8 cellular contexts compared by ENCODE assay signal in the genomic region with DNA sequence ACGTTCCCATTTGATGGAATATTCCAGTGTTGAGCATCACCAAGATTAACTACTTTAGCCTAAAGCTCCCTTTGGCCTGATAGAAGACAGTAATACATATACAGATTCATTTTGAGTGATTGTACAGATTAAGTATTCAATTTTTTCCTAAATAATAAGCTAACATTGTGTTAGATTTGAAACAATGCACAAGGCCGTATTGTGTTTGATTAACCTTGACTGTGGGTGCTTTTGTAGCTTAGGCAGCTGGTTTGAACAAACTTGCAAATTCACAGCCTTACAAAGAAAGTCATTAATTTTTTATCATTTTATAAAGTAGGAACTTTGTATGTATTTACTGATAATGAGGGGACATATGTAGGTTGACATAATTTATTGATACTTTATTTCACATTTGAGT.
"Had no signal": no experiment of that assay in that cellular context is flagged by ENCODE, and none has a peak within 500 bp of the region (broad histone marks: within the 10 kb centered on the region; RNA-seq: fewer than 3 reads in every experiment).

No MANE protein-coding gene starts in this region.

- H3K4me3 Mint-ChIP-seq: IgD-negative memory B cell had no signal

- DNase-seq: IMR-90, KBM-7, KG1 had no signal

- H3K27me3 Mint-ChIP-seq: IgD-negative memory B cell had no signal

- H3K27ac Mint-ChIP-seq: IgD-negative memory B cell had no signal

- H3K4me2 ChIP-seq: KMS-11 had no signal

- ATAC-seq: HepG2, K562 had no signal

- H3K27ac ChIP-seq: HL-60, KMS-11 had no signal

- H3K9me3 Mint-ChIP-seq: IgD-negative memory B cell had no signal

- H3K4me3 ChIP-seq: K562 had no signal
